ENCODE assay signal across 14 cellular contexts in the genomic region with DNA sequence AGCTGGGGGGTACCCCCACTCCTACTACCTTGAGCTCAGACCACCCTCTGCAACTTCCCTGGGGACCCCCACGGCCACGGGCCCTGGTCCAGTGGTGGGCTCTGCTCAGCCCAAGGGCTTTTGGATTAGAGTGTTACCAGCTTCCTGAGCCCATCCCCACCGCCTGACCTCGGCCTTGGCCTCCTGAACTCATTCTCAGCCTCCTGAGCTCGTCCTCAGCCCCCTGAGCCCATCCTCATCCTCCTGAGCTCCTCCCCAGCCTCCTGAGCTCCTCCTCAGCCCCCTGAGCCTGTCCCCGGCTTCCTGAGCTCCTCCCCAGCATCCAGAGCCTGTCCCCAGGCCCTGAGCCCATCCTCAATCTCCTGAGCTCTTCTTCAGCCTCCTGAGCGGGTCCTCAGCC.
"Had no signal": no experiment of that assay in that cellular context is flagged by ENCODE, and none has a peak within 500 bp of the region (broad histone marks: within the 10 kb centered on the region; RNA-seq: fewer than 3 reads in every experiment).

No MANE protein-coding gene starts in this region.

- H3K4me3 ChIP-seq: ascending aorta, left lung, skin epidermis had no signal

- H3K9me3 Mint-ChIP-seq: activated CD8-positive, alpha-beta T cell treated with anti-CD3 and anti-CD28 coated beads for 36 hours; stimulated activated naive CD8-positive, alpha-beta T cell treated with anti-CD3 and anti-CD28 coated beads, Interleukin-15, Interleukin-2, amounts not matched to agents 100 ng/mL and 50 ng/mL, for 24 hours; type B pancreatic cell had no signal

- H3K27me3 Mint-ChIP-seq: activated CD4-positive, alpha-beta T cell treated with anti-CD3 and anti-CD28 coated beads for 36 hours; activated CD8-positive, alpha-beta T cell treated with anti-CD3 and anti-CD28 coated beads for 36 hours; stimulated activated naive CD8-positive, alpha-beta T cell treated with anti-CD3 and anti-CD28 coated beads, Interleukin-15, Interleukin-2, amounts not matched to agents 100 ng/mL and 50 ng/mL, for 24 hours had no signal

- H3K9ac ChIP-seq: parathyroid adenoma had no signal

- DNase-seq: activated CD4-positive, alpha-beta T cell treated with anti-CD3 and anti-CD28 coated beads for 36 hours; activated CD8-positive, alpha-beta memory T cell treated with anti-CD3 and anti-CD28 coated beads, Interleukin-2, amount 50 U/mL, for 4 hours; activated CD8-positive, alpha-beta T cell treated with anti-CD3 and anti-CD28 coated beads for 36 hours; kidney; stimulated activated CD4-positive, alpha-beta T cell treated with anti-CD3 and anti-CD28 coated beads, Interleukin-4, amount 100 ng/mL, for 24 hours; stimulated activated CD8-positive, alpha-beta memory T cell treated with anti-CD3 and anti-CD28 coated beads, Interleukin-4, amount 100 ng/mL, for 48 hours; T-helper 2 cell had no signal

- H3K27ac Mint-ChIP-seq: activated CD4-positive, alpha-beta T cell treated with anti-CD3 and anti-CD28 coated beads for 36 hours; activated CD8-positive, alpha-beta T cell treated with anti-CD3 and anti-CD28 coated beads for 36 hours; stimulated activated naive CD8-positive, alpha-beta T cell treated with anti-CD3 and anti-CD28 coated beads, Interleukin-15, Interleukin-2, amounts not matched to agents 100 ng/mL and 50 ng/mL, for 24 hours; type B pancreatic cell had no signal

- H3K27ac ChIP-seq: ascending aorta, left lung, parathyroid adenoma, skin epidermis had no signal

- H3K4me1 ChIP-seq: parathyroid adenoma had no signal

- H2AFZ ChIP-seq: parathyroid adenoma had no signal

- H3K27me3 ChIP-seq: ascending aorta had no signal

- H3K36me3 Mint-ChIP-seq: type B pancreatic cell had no signal

- ATAC-seq: activated CD4-positive, alpha-beta T cell treated with anti-CD3 and anti-CD28 coated beads for 36 hours; activated CD8-positive, alpha-beta T cell treated with anti-CD3 and anti-CD28 coated beads for 36 hours; esophagus mucosa had no signal

- H3K36me3 ChIP-seq: ascending aorta, left lung had no signal

- H3K4me3 Mint-ChIP-seq: activated CD4-positive, alpha-beta T cell treated with anti-CD3 and anti-CD28 coated beads for 36 hours; activated CD8-positive, alpha-beta T cell treated with anti-CD3 and anti-CD28 coated beads for 36 hours; stimulated activated naive CD8-positive, alpha-beta T cell treated with anti-CD3 and anti-CD28 coated beads, Interleukin-15, Interleukin-2, amounts not matched to agents 100 ng/mL and 50 ng/mL, for 24 hours; type B pancreatic cell had no signal

- H3K79me2 ChIP-seq: parathyroid adenoma had no signal

- H3K9me3 ChIP-seq: ascending aorta, left lung had no signal
